23 cellular contexts compared by ENCODE assay signal in the genomic region with DNA sequence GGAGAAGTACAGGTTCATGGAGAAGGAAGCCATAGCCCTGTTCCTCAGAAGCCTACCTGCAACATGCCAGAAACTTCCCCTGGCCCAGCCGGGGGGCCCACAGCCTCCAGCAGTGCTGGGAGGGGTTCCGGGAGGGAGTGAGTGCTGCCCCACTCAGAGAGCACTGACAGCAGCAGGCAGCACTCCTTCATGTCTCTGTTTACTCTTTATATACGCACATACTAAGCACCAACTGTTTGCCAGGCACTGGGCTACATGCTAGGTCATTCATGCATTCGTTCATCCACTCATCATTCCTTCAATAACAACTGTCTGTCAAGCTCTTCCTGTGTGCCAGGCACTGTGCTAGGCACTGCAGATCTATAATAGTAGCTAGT.
"Had no signal": no experiment of that assay in that cellular context is flagged by ENCODE, and none has a peak within 500 bp of the region (broad histone marks: within the 10 kb centered on the region; RNA-seq: fewer than 3 reads in every experiment).

No MANE protein-coding gene starts in this region.

- ATAC-seq: activated CD8-positive, alpha-beta T cell treated with anti-CD3 and anti-CD28 coated beads for 36 hours had no signal

- DNase-seq: activated B cell treated with CpG ODN at 0.5 μM for 24 hours; activated CD4-positive, alpha-beta T cell treated with anti-CD3 and anti-CD28 coated beads, Interleukin-2, amount 50 U/mL, for 1 hour; activated CD8-positive, alpha-beta T cell treated with anti-CD3 and anti-CD28 coated beads for 36 hours; activated naive CD4-positive, alpha-beta T cell treated with anti-CD3 and anti-CD28 coated beads for 36 hours; activated naive CD8-positive, alpha-beta T cell treated with anti-CD3 and anti-CD28 coated beads for 36 hours; activated T-cell treated with anti-CD3 and anti-CD28 coated beads, Interleukin-2, amount 50 U/mL, for 48 hours; adrenal gland; aorta; cerebellar nuclear complex; colonic mucosa; effector CD8-positive, alpha-beta T cell; glutamatergic neuron; left cardiac atrium; left ventricle myocardium superior; occipital lobe; stimulated activated CD4-positive, alpha-beta T cell treated with anti-CD3 and anti-CD28 coated beads, Interleukin-4, amount 100 ng/mL, for 1 hour; substantia nigra; T-helper 1 cell had no signal

- H3K27ac ChIP-seq: adrenal gland, colonic mucosa, epithelial cell of prostate, parathyroid adenoma, vagina had no signal

- H3K4me3 ChIP-seq: adrenal gland, body of pancreas, colonic mucosa, upper lobe of left lung, vagina had no signal

- H3K9ac ChIP-seq: parathyroid adenoma had no signal

- H2AFZ ChIP-seq: parathyroid adenoma had no signal

- H3K27me3 ChIP-seq: adrenal gland, body of pancreas, colonic mucosa, upper lobe of left lung, vagina had no signal

- H3K9me3 ChIP-seq: adrenal gland, body of pancreas, colonic mucosa, upper lobe of left lung, vagina had no signal

- H3K36me3 ChIP-seq: adrenal gland, colonic mucosa, upper lobe of left lung, vagina had no signal

- H3K4me1 ChIP-seq: adrenal gland, colonic mucosa, parathyroid adenoma had no signal
